ENCODE assay signal across 25 cellular contexts in the genomic region with DNA sequence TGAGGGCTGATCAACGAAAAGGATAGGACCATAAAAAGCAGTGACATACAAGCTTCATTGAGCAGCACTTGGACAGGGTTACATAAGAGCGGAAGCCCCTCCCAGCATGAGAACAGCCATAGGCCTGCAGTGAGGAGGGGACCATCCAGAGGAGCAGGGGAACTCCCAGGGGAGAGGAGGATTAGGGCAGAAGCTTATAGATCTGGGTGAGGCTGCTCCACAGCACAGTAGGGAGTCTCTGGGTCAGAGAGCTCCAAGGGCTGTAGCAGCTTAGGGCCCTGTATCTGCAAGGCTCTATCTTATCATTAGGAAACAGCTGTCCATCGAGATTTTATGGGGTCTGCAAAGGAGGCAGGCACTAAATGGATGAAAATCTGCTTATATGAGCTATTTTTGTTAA.
DNase-seq lines count a peak whose midpoint lies in the region; ATAC-seq and TF ChIP-seq lines count a peak whose summit lies in the region.
"Had no signal": no experiment of that assay in that cellular context is flagged by ENCODE, and none has a peak within 500 bp of the region (broad histone marks: within the 10 kb centered on the region; RNA-seq: fewer than 3 reads in every experiment).

No MANE protein-coding gene starts in this region.

- no peak for ATAC-seq in central memory CD8-positive, alpha-beta T cell (replicated peaks; ENCODE audit: extremely low read depth, poor library complexity, severe bottlenecking)
- ATAC-seq in stimulated activated naive CD8-positive, alpha-beta T cell treated with anti-CD3 and anti-CD28 coated beads, Interleukin-15, amount 100 ng/mL, for 72 hours, result no peak
- ATAC-seq: body of pancreas had no signal

- H3K4me3 Mint-ChIP-seq in activated naive CD4-positive, alpha-beta T cell treated with anti-CD3 and anti-CD28 coated beads, Interleukin-2, amount 50 U/mL, for 24 hours, result no peak overlapping the region
- no peak overlapping the region for H3K4me3 Mint-ChIP-seq in activated naive CD4-positive, alpha-beta T cell treated with anti-CD3 and anti-CD28 coated beads for 36 hours
- H3K4me3 Mint-ChIP-seq in central memory CD8-positive, alpha-beta T cell, result no peak overlapping the region
- H3K4me3 Mint-ChIP-seq in stimulated activated naive CD8-positive, alpha-beta T cell treated with anti-CD3 and anti-CD28 coated beads, Interleukin-15, amount 100 ng/mL, for 72 hours, result no peak overlapping the region

- no peaks in the 10 kb centered on the region for H3K27me3 ChIP-seq in esophagus muscularis mucosa
- H3K27me3 ChIP-seq: BLaER1 treated with 17β-estradiol and CSF1 and Interleukin-3, amounts not matched to agents 10 nM and 100 nM; body of pancreas; SJSA1; testis; uterus had no signal

- no peaks in the 10 kb centered on the region for H3K4me1 ChIP-seq in esophagus muscularis mucosa
- H3K4me1 ChIP-seq: BLaER1 treated with 17β-estradiol and CSF1 and Interleukin-3, amounts not matched to agents 10 nM and 100 nM; body of pancreas; SJSA1; testis; uterus had no signal

- H3K9me3 ChIP-seq in esophagus muscularis mucosa, result no peaks in the 10 kb centered on the region
- H3K9me3 ChIP-seq: BLaER1 treated with 17β-estradiol and CSF1 and Interleukin-3, amounts not matched to agents 10 nM and 100 nM; body of pancreas; SJSA1; testis; uterus had no signal

- peaks cover 8% of the 10 kb centered on the region for H3K4me1 Mint-ChIP-seq in activated naive CD4-positive, alpha-beta T cell treated with anti-CD3 and anti-CD28 coated beads, Interleukin-2, amount 50 U/mL, for 24 hours
- no peaks in the 10 kb centered on the region for H3K4me1 Mint-ChIP-seq in activated naive CD4-positive, alpha-beta T cell treated with anti-CD3 and anti-CD28 coated beads for 36 hours (ENCODE audit: low read depth)
- H3K4me1 Mint-ChIP-seq in central memory CD8-positive, alpha-beta T cell, result peaks cover 9% of the 10 kb centered on the region
- no peaks in the 10 kb centered on the region for H3K4me1 Mint-ChIP-seq in stimulated activated naive CD8-positive, alpha-beta T cell treated with anti-CD3 and anti-CD28 coated beads, Interleukin-15, amount 100 ng/mL, for 72 hours

- H3K27me3 Mint-ChIP-seq in activated naive CD4-positive, alpha-beta T cell treated with anti-CD3 and anti-CD28 coated beads, Interleukin-2, amount 50 U/mL, for 24 hours, result no peaks in the 10 kb centered on the region
- no peaks in the 10 kb centered on the region for H3K27me3 Mint-ChIP-seq in activated naive CD4-positive, alpha-beta T cell treated with anti-CD3 and anti-CD28 coated beads for 36 hours (ENCODE audit: low read depth)
- no peaks in the 10 kb centered on the region for H3K27me3 Mint-ChIP-seq in central memory CD8-positive, alpha-beta T cell
- H3K27me3 Mint-ChIP-seq in stimulated activated naive CD8-positive, alpha-beta T cell treated with anti-CD3 and anti-CD28 coated beads, Interleukin-15, amount 100 ng/mL, for 72 hours, result no peaks in the 10 kb centered on the region

- TF ChIP-seq POLR2A in esophagus muscularis mucosa (IDR thresholded peaks at IDR 0.05; ENCODE audit: low read depth), result no peak

- H3K36me3 Mint-ChIP-seq in activated naive CD4-positive, alpha-beta T cell treated with anti-CD3 and anti-CD28 coated beads, Interleukin-2, amount 50 U/mL, for 24 hours, result peaks cover 27% of the 10 kb centered on the region
- H3K36me3 Mint-ChIP-seq in activated naive CD4-positive, alpha-beta T cell treated with anti-CD3 and anti-CD28 coated beads for 36 hours (ENCODE audit: low read depth), result peaks cover 58% of the 10 kb centered on the region
- peaks cover 89% of the 10 kb centered on the region for H3K36me3 Mint-ChIP-seq in central memory CD8-positive, alpha-beta T cell (ENCODE audit: insufficient read depth)

- peak overlapping the region; percentile 76 for H3K27ac Mint-ChIP-seq in activated naive CD4-positive, alpha-beta T cell treated with anti-CD3 and anti-CD28 coated beads, Interleukin-2, amount 50 U/mL, for 24 hours
- H3K27ac Mint-ChIP-seq in activated naive CD4-positive, alpha-beta T cell treated with anti-CD3 and anti-CD28 coated beads for 36 hours, result no peak overlapping the region
- H3K27ac Mint-ChIP-seq in central memory CD8-positive, alpha-beta T cell (ENCODE audit: low read depth), result peak overlapping the region; percentile 86
- H3K27ac Mint-ChIP-seq in stimulated activated naive CD8-positive, alpha-beta T cell treated with anti-CD3 and anti-CD28 coated beads, Interleukin-15, amount 100 ng/mL, for 72 hours, result peak overlapping the region; percentile 7 to 68

- H3K9me3 Mint-ChIP-seq in activated naive CD4-positive, alpha-beta T cell treated with anti-CD3 and anti-CD28 coated beads, Interleukin-2, amount 50 U/mL, for 24 hours, result no peaks in the 10 kb centered on the region
- no peaks in the 10 kb centered on the region for H3K9me3 Mint-ChIP-seq in activated naive CD4-positive, alpha-beta T cell treated with anti-CD3 and anti-CD28 coated beads for 36 hours
- no peaks in the 10 kb centered on the region for H3K9me3 Mint-ChIP-seq in central memory CD8-positive, alpha-beta T cell
- peaks cover 0 to 5% of the 10 kb centered on the region in 2 donors for H3K9me3 Mint-ChIP-seq in stimulated activated naive CD8-positive, alpha-beta T cell treated with anti-CD3 and anti-CD28 coated beads, Interleukin-15, amount 100 ng/mL, for 72 hours

- no peak for DNase-seq in activated naive CD4-positive, alpha-beta T cell treated with anti-CD3 and anti-CD28 coated beads for 36 hours
- DNase-seq in NCI-H82 treated with DMSO at 0.1 percent for 48 hours (lab: John Stamatoyannopoulos, UW; ENCODE audit: unreplicated experiment) (peak; percentile 97), esophagus muscularis mucosa (ENCODE audit: extremely low spot score) (no peak), GOT3 (lab: John Stamatoyannopoulos, UW) (no peak), COR-L47 (lab: John Stamatoyannopoulos, UW) (no peak)
- no peak for DNase-seq in central memory CD8-positive, alpha-beta T cell (ENCODE audit: low spot score in 2 of 2)
- no peak for DNase-seq in stimulated activated naive CD8-positive, alpha-beta T cell treated with anti-CD3 and anti-CD28 coated beads, Interleukin-15, amount 100 ng/mL, for 72 hours
- DNase-seq: activated CD4-positive, CD25-positive, alpha-beta regulatory T cell; body of pancreas; DMS153; head of caudate nucleus; Karpas-422; kidney glomerular epithelial cell; NCI-H526; stimulated activated CD4-positive, alpha-beta T cell treated with anti-CD3 and anti-CD28 coated beads, Interleukin-2, amount 100 ng/mL, for 24 hours; T-helper 2 cell; testis; uterus had no signal

- no peak for TF ChIP-seq CTCF in esophagus muscularis mucosa (IDR thresholded peaks at IDR 0.05)

- peaks cover 0 to 80% (median 41%) of the 10 kb centered on the region in 4 donors for H3K36me3 ChIP-seq in esophagus muscularis mucosa
- H3K36me3 ChIP-seq: SJSA1, uterus had no signal

- H3K27ac ChIP-seq in esophagus muscularis mucosa (replicated peaks in 1 of 4), result no peak overlapping the region
- H3K27ac ChIP-seq: BLaER1 treated with 17β-estradiol and CSF1 and Interleukin-3, amounts not matched to agents 10 nM and 100 nM; body of pancreas; epithelial cell of prostate; HL-60; SJSA1; skin epidermis; testis; uterus had no signal

- CTCF ChIA-PET in activated naive CD4-positive, alpha-beta T cell treated with anti-CD3 and anti-CD28 coated beads for 36 hours (lab: Charles Lee), result no interaction called here

- H3K4me3 ChIP-seq in esophagus muscularis mucosa, result no peak overlapping the region
- H3K4me3 ChIP-seq: BLaER1 treated with 17β-estradiol and CSF1 and Interleukin-3, amounts not matched to agents 10 nM and 100 nM; body of pancreas; lung; SJSA1; skin epidermis; testis; uterus had no signal

- 90% methylated on average over 3 of the region's 3 CpGs for WGBS in esophagus muscularis mucosa

- TF ChIP-seq EP300 in esophagus muscularis mucosa (IDR thresholded peaks at IDR 0.05), result no peak

- intact Hi-C loops in activated naive CD4-positive, alpha-beta T cell treated with anti-CD3 and anti-CD28 coated beads for 36 hours (cut with micrococcal nuclease), result no loop called here
- intact Hi-C loops in esophagus muscularis mucosa (cut with DNase I), result loop anchor here (10.0 kb wide), 1 partner anchor 144 kb away; no protein-coding TSS in a partner anchor
